In the genomic region with DNA sequence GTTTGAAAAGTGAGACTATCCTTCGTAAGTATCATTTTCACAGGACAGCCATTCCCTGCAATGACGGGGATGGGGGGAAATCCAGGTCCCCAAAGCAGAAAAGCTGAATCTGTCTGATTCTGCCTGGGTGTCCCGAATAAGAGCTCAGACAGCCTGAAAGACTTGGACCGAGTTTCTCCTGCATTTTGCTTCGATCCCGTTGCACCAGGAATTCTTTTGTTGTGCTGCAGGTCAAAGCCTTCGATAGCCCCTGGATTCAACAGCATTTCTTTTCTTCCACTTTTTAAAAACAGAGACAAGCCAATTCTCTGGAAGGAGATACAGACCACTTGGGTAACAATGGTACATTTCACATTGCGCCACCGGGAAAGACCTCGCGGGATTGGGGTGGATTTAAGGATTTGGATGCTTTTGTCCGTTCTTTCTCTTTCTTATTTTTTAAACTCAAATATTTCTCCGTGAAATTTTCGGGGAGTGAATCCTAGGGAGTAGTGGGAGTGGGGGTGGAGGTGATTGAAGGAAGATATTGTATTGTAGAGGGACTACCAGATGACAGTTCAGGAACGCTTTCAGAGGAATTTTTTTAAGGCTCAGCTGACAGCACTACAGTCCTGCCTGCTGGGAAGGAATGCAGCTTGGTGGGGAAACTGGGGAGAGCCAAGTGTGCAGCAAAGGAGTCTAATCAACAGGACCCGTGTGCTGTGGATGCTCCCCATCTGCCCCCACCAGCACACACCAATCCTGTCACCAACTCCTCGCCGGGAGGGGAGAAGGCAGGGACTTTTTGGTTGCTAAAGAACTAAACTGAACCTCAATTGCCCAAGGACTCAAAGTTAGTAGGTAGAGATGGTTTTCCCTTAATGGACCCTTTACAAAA, we compare ENCODE assay signal across 12 cellular contexts. TPM values are rescaled to one million over a fixed set of nuclear protein-coding genes. Genes with fewer than 3 reads are reported as not detected.
DNase-seq lines count a peak whose midpoint lies in the region; ATAC-seq, FAIRE-seq and TF ChIP-seq lines count a peak whose summit lies in the region.
"Had no signal": no experiment of that assay in that cellular context is flagged by ENCODE, and none has a peak within 500 bp of the region (broad histone marks: within the 10 kb centered on the region; RNA-seq: fewer than 3 reads in every experiment).

No MANE protein-coding gene starts in this region.

- H2AFZ ChIP-seq in fibroblast of lung (ENCODE audit: low read length) (no peak overlapping the region), neuronal stem cell (ENCODE audit: low read length) (peak overlapping the region; percentile 90)

- H3K27ac ChIP-seq in fibroblast of lung (ENCODE audit: insufficient read depth, low read length) (no peak overlapping the region), neuronal stem cell (replicated peaks; ENCODE audit: low read length) (peak overlapping the region; percentile 94)

- H3K14ac ChIP-seq in neuronal stem cell (ENCODE audit: low read length): no peak overlapping the region

- no peak overlapping the region for H4K8ac ChIP-seq in neuronal stem cell (ENCODE audit: low read depth, low read length)

- intact Hi-C loops in activated T-helper 2 cell treated with anti-CD3 and anti-CD28 coated beads, Interferon-gamma antibody, Interleukin-2, Interleukin-4, amounts not matched to agents 10 μg/mL and 5 μg/mL and 100 μg/mL, durations not matched to agents 14 hours and 24 hours and 36 hours (cut with micrococcal nuclease): no loop called here

- H3K23ac ChIP-seq in neuronal stem cell (ENCODE audit: low read depth, low read length, poor library complexity): no peak overlapping the region

- H4K20me1 ChIP-seq in fibroblast of lung (ENCODE audit: control insufficient read depth, extremely low read depth, insufficient read depth, low read length): no peaks in the 10 kb centered on the region

- ATAC-seq in GM18868 (IDR thresholded peaks at IDR 0.05; ENCODE audit: unreplicated experiment): no peak

- peaks cover 62% of the 10 kb centered on the region for H3K27me3 Mint-ChIP-seq in activated T-helper 2 cell treated with anti-CD3 and anti-CD28 coated beads, Interferon-gamma antibody, Interleukin-2, Interleukin-4, amounts not matched to agents 10 μg/mL and 5 μg/mL and 100 μg/mL, durations not matched to agents 14 hours and 24 hours and 36 hours (ENCODE audit: low read depth)

- H3K9ac ChIP-seq in NT2/D1 (ENCODE audit: insufficient read length, low read depth) (peak overlapping the region; percentile 1), fibroblast of lung (ENCODE audit: insufficient read depth, low read length) (no peak overlapping the region), neuronal stem cell (ENCODE audit: low read depth, low read length, poor library complexity) (peak overlapping the region; percentile 84)

- FAIRE-seq in GM12891 (lab: Jason Lieb, UNC): no peak
- FAIRE-seq: endometrium had no signal

- no peak overlapping the region for H3K4me3 Mint-ChIP-seq in activated T-helper 2 cell treated with anti-CD3 and anti-CD28 coated beads, Interferon-gamma antibody, Interleukin-2, Interleukin-4, amounts not matched to agents 10 μg/mL and 5 μg/mL and 100 μg/mL, durations not matched to agents 14 hours and 24 hours and 36 hours (ENCODE audit: low read depth)

- no peak overlapping the region for H2AK5ac ChIP-seq in neuronal stem cell (ENCODE audit: low read depth, low read length)

- H3K4me2 ChIP-seq in fibroblast of lung (ENCODE audit: extremely low read depth, insufficient read depth, low read length): peak overlapping the region; percentile 40
- peak overlapping the region; percentile 86 for H3K4me2 ChIP-seq in neuronal stem cell (ENCODE audit: insufficient read depth, low read length, poor library complexity, severe bottlenecking)

- H3K4me1 ChIP-seq in NT2/D1 (ENCODE audit: insufficient read depth, insufficient read length) (no peaks in the 10 kb centered on the region), fibroblast of lung (ENCODE audit: control insufficient read depth, extremely low read depth, insufficient read depth, low read length) (no peaks in the 10 kb centered on the region), neuronal stem cell (ENCODE audit: control insufficient read depth in 2 of 2, insufficient read depth in 1 of 2, low read depth in 1 of 2, low read length in 2 of 2) (peaks cover 0 to 18% of the 10 kb centered on the region in 2 donors)

- no peak overlapping the region for H2BK15ac ChIP-seq in neuronal stem cell (ENCODE audit: low read length)

- no peaks in the 10 kb centered on the region for H3K9me3 Mint-ChIP-seq in activated T-helper 2 cell treated with anti-CD3 and anti-CD28 coated beads, Interferon-gamma antibody, Interleukin-2, Interleukin-4, amounts not matched to agents 10 μg/mL and 5 μg/mL and 100 μg/mL, durations not matched to agents 14 hours and 24 hours and 36 hours

- TF ChIP-seq CTCF in fibroblast of lung (conservative IDR thresholded peaks at IDR 0.05 in 1 of 2, IDR thresholded peaks at IDR 0.05 in 1 of 2; ENCODE audit: low read depth in 1 of 2, low read length in 2 of 2): no peak

- no peak overlapping the region for H4K91ac ChIP-seq in neuronal stem cell (ENCODE audit: low read depth, low read length, poor library complexity)

- H3K27me3 ChIP-seq in NT2/D1 (ENCODE audit: insufficient read depth, insufficient read length) (peaks cover 59% of the 10 kb centered on the region), fibroblast of lung (ENCODE audit: control insufficient read depth, insufficient read depth, low read length) (peaks cover 30% of the 10 kb centered on the region), neuronal stem cell (ENCODE audit: control insufficient read depth in 3 of 3, insufficient read depth in 3 of 3, low read depth in 1 of 3, low read length in 3 of 3) (peaks cover 0 to 45% (median 13%) of the 10 kb centered on the region in 3 experiments)

- H3K4me3 ChIP-seq in NT2/D1 (ENCODE audit: insufficient read length, low read depth): peak overlapping the region; percentile 52
- peak overlapping the region in 3 of 4 experiments; percentile 5 to 56 (median 26) for H3K4me3 ChIP-seq in fibroblast of lung (replicated peaks in 1 of 4; ENCODE audit: control extremely low read depth in 1 of 4, insufficient read depth in 1 of 4, low read depth in 3 of 4, low read length in 4 of 4)
- H3K4me3 ChIP-seq in neuronal stem cell (ENCODE audit: low read length in 2 of 2): peak overlapping the region; percentile 48 to 80

- H3K4me1 Mint-ChIP-seq in activated T-helper 2 cell treated with anti-CD3 and anti-CD28 coated beads, Interferon-gamma antibody, Interleukin-2, Interleukin-4, amounts not matched to agents 10 μg/mL and 5 μg/mL and 100 μg/mL, durations not matched to agents 14 hours and 24 hours and 36 hours (ENCODE audit: low read depth): peaks cover 6% of the 10 kb centered on the region

- no peaks in the 10 kb centered on the region for H3K79me2 ChIP-seq in fibroblast of lung (ENCODE audit: control insufficient read depth, insufficient read depth, low read length)

- H2BK12ac ChIP-seq in neuronal stem cell (ENCODE audit: low read length): no peak overlapping the region

- H3K36me3 ChIP-seq in NT2/D1 (ENCODE audit: insufficient read depth, insufficient read length, low read length): no peaks in the 10 kb centered on the region
- no peaks in the 10 kb centered on the region for H3K36me3 ChIP-seq in fibroblast of lung (ENCODE audit: control insufficient read depth, insufficient read depth, low read length)
- H3K36me3 ChIP-seq in neuronal stem cell (replicated peaks in 1 of 2; ENCODE audit: control insufficient read depth in 2 of 2, insufficient read depth in 2 of 2, low read length in 2 of 2): no peaks in the 10 kb centered on the region

- H2BK5ac ChIP-seq in neuronal stem cell (ENCODE audit: low read length): no peak overlapping the region

- no peaks in the 10 kb centered on the region for H3K36me3 Mint-ChIP-seq in activated T-helper 2 cell treated with anti-CD3 and anti-CD28 coated beads, Interferon-gamma antibody, Interleukin-2, Interleukin-4, amounts not matched to agents 10 μg/mL and 5 μg/mL and 100 μg/mL, durations not matched to agents 14 hours and 24 hours and 36 hours (ENCODE audit: low read depth)

- no peak for TF ChIP-seq POLR2A in GM12891 (IDR thresholded peaks at IDR 0.05; ENCODE audit: low read depth, low read length)

- WGBS in neuronal stem cell (ENCODE audit: extremely low coverage in 2 of 2, insufficient read length in 2 of 2, insufficient replicate concordance in 1 of 2), 2 donors: no CpG with 5 or more reads among the region's 18 CpGs

- no peak overlapping the region for H3K27ac Mint-ChIP-seq in activated T-helper 2 cell treated with anti-CD3 and anti-CD28 coated beads, Interferon-gamma antibody, Interleukin-2, Interleukin-4, amounts not matched to agents 10 μg/mL and 5 μg/mL and 100 μg/mL, durations not matched to agents 14 hours and 24 hours and 36 hours

- no peaks in the 10 kb centered on the region for H3K79me1 ChIP-seq in neuronal stem cell (ENCODE audit: low read depth, low read length)

- DNase-seq in ELR (ENCODE audit: low read depth) (peak; percentile 51), NT2/D1 (ENCODE audit: low read depth, low spot score) (no peak), fibroblast of lung (ENCODE audit: low read depth in 2 of 2) (peak in 1 of 2 donors; percentile 5), neuronal stem cell (ENCODE audit: low spot score) (peak; percentile 35), GM12891 (ENCODE audit: insufficient read length, low spot score) (no peak)
- DNase-seq in activated T-cell treated with anti-CD3 and anti-CD28 coated beads, Interleukin-2, amount 50 U/mL, for 1 hour: no peak
- DNase-seq in activated T-helper 2 cell treated with anti-CD3 and anti-CD28 coated beads, Interferon-gamma antibody, Interleukin-2, Interleukin-4, amounts not matched to agents 10 μg/mL and 5 μg/mL and 100 μg/mL, durations not matched to agents 14 hours and 24 hours and 36 hours (ENCODE audit: low spot score): no peak
- DNase-seq: activated CD4-positive, alpha-beta T cell treated with anti-CD3 and anti-CD28 coated beads for 48 hours; GOT3 had no signal

- H3K18ac ChIP-seq in neuronal stem cell (ENCODE audit: low read length): peak overlapping the region; percentile 54

- peaks cover 5% of the 10 kb centered on the region; the same call in 1 of the 2 replicates for H3K9me3 ChIP-seq in NT2/D1 (ENCODE audit: insufficient read depth, low read length)
- H3K9me3 ChIP-seq in fibroblast of lung (ENCODE audit: control insufficient read depth, insufficient read depth, low read depth, low read length): no peaks in the 10 kb centered on the region
- H3K9me3 ChIP-seq in neuronal stem cell (replicated peaks in 1 of 2; ENCODE audit: control insufficient read depth in 2 of 2, insufficient read depth in 1 of 2, low read depth in 1 of 2, low read length in 2 of 2): no peaks in the 10 kb centered on the region

- no peak overlapping the region for H2BK120ac ChIP-seq in neuronal stem cell (ENCODE audit: low read depth, low read length)

- no peak overlapping the region for H3K4ac ChIP-seq in neuronal stem cell (ENCODE audit: low read length)

RNA-seq across cellular contexts. Expression of gene SLITRK3, which starts 2.6 kb away (rescaled TPM):
- total RNA-seq in fibroblast of lung: under 0.01 TPM in 1 of 2 replicates, not detected in the other
- polyA plus RNA-seq in fibroblast of lung: not detected in 2 replicates
- not detected in 2 replicates for polyA plus RNA-seq in fibroblast of lung (2012)
- not detected in 2 replicates for polyA minus RNA-seq in fibroblast of lung (ENCODE audit: low replicate concordance)
- polyA plus RNA-seq in neuronal stem cell (2013, experiment 1 of 2): 3.5 TPM
- 3.8 TPM for polyA plus RNA-seq in neuronal stem cell (2013, experiment 2 of 2)
- polyA plus RNA-seq in GM12891 (2012; ENCODE audit: low read depth, missing spikeins): not detected
- not detected in 2 replicates for total RNA-seq in activated T-helper 2 cell treated with anti-CD3 and anti-CD28 coated beads, Interferon-gamma antibody, Interleukin-2, Interleukin-4, amounts not matched to agents 10 μg/mL and 5 μg/mL and 100 μg/mL, durations not matched to agents 14 hours and 24 hours and 36 hours
- total RNA-seq: subcutaneous adipose tissue had no signal

Comparison
In these comparisons a context has a peak if more than half of its experiments do, and no peak if none do; other contexts are left out.
1. DNase-seq: peak in ELR (single experiment) and neuronal stem cell (single experiment); none in NT2/D1 (single experiment), activated T-cell treated with anti-CD3 and anti-CD28 coated beads, Interleukin-2, amount 50 U/mL, for 1 hour (single experiment), GM12891 (single experiment) and activated T-helper 2 cell treated with anti-CD3 and anti-CD28 coated beads, Interferon-gamma antibody, Interleukin-2, Interleukin-4, amounts not matched to agents 10 μg/mL and 5 μg/mL and 100 μg/mL, durations not matched to agents 14 hours and 24 hours and 36 hours (single experiment).
2. Peak in every context shown above with its lines, with median percentiles within 50 percentile points of each other: H3K4me3 ChIP-seq.